13 cellular contexts compared by ENCODE assay signal in genomic region chr1:2214541-2215241, GRCh38. TPM values are rescaled to one million over a fixed set of nuclear protein-coding genes. Genes with fewer than 3 reads are reported as not detected.
DNase-seq lines count a peak whose midpoint lies in the region; ATAC-seq, FAIRE-seq and TF ChIP-seq lines count a peak whose summit lies in the region.
"Had no signal": no experiment of that assay in that cellular context is flagged by ENCODE, and none has a peak within 500 bp of the region (broad histone marks: within the 10 kb centered on the region; RNA-seq: fewer than 3 reads in every experiment).

No MANE protein-coding gene starts in this region.

- H3K36me3 ChIP-seq in rectal smooth muscle tissue (ENCODE audit: control insufficient read depth, insufficient read depth, low read length) = no peaks in the 10 kb centered on the region

- POLR2A ChIA-PET in A549 (lab: Yijun Ruan, JAX) = no interaction called here

- no peak for DNase-seq in A549 (ENCODE audit: low read depth in 1 of 2, low spot score in 1 of 2)
- peak; percentile 51 for DNase-seq in left kidney (ENCODE audit: low read depth, low spot score)
- DNase-seq in activated T-cell treated with anti-CD3 and anti-CD28 coated beads, Interleukin-2, amount 50 U/mL, for 1 hour = no peak
- DNase-seq in RCC 7860 (ENCODE audit: low spot score) = no peak
- no peak for DNase-seq in effector CD8-positive, alpha-beta T cell (lab: John Stamatoyannopoulos, UW)
- DNase-seq: ACHN, NCI-H1092 treated with DMSO at 0.1 percent for 48 hours, T-helper 9 cell had no signal

- no peak overlapping the region for H3K4me2 ChIP-seq in A549
- H3K4me2 ChIP-seq: GM23338 had no signal

- H3K27me3 ChIP-seq in rectal smooth muscle tissue (ENCODE audit: control insufficient read depth, insufficient read depth, low read length) = no peaks in the 10 kb centered on the region

- H3K4me3 ChIP-seq in A549 (no peak overlapping the region), rectal smooth muscle tissue (ENCODE audit: low read length) (peak overlapping the region; percentile 19)
- H3K4me3 ChIP-seq: GM23338 had no signal

- no peak for ATAC-seq in A549
- ATAC-seq in GM18907 (IDR thresholded peaks at IDR 0.05; ENCODE audit: unreplicated experiment) = no peak
- ATAC-seq: GM23338; natural killer cell treated with Interleukin-12 subunit alpha and Interleukin-12 subunit beta and Interleukin-15 and Interleukin-18, amount 100 ng/mL, for 72 hours had no signal

- peak overlapping the region; percentile 98 for H3K9ac ChIP-seq in rectal smooth muscle tissue (ENCODE audit: low read length)

- H3K27ac ChIP-seq in A549 = peak overlapping the region; percentile 99 to 100; a peak in 4 of 6 replicates
- H3K27ac ChIP-seq in cingulate gyrus (ENCODE audit: low read depth, low read length) = peak overlapping the region; percentile 96
- peak overlapping the region; percentile 97 for H3K27ac ChIP-seq in rectal smooth muscle tissue (ENCODE audit: low read depth, low read length)

- WGBS in A549 (ENCODE audit: missing lambda C conversion rate) = 86% methylated on average over 7 of the region's 21 CpGs

- no peak for TF ChIP-seq POLR2A in A549 (IDR thresholded peaks at IDR 0.05; ENCODE audit: low read length)

- TF ChIP-seq RAD21 in A549 (conservative IDR thresholded peaks at IDR 0.05 in 1 of 2, IDR thresholded peaks at IDR 0.05 in 1 of 2) = no peak

- H3K4me1 ChIP-seq in A549 (peaks cover 36% of the 10 kb centered on the region), rectal smooth muscle tissue (ENCODE audit: control insufficient read depth, insufficient read depth, low read length) (peaks cover 27% of the 10 kb centered on the region)

- no peak for TF ChIP-seq CTCF in A549 (IDR thresholded peaks at IDR 0.05)

- H3K9me3 ChIP-seq in A549 = no peaks in the 10 kb centered on the region

- no peak for TF ChIP-seq EP300 in A549 (IDR thresholded peaks at IDR 0.05)

- FAIRE-seq in A549 (lab: Jason Lieb, UNC) = no peak
- no peak for FAIRE-seq in RCC 7860 (lab: Jason Lieb, UNC)

- CTCF ChIA-PET in A549 (lab: Yijun Ruan, JAX) = interaction anchor here (0.5 kb wide), 1 partner anchor 20 kb away, joined by 3 read pairs; no protein-coding TSS in a partner anchor

TF ChIP-seq in A549, 52 proteins besides CTCF, POLR2A, EP300 and RAD21:
- TF ChIP-seq KDM5A (IDR thresholded peaks at IDR 0.05) (no peak), JUN (IDR thresholded peaks at IDR 0.05) (no peak), RCOR1 (IDR thresholded peaks at IDR 0.05; ENCODE audit: low read depth, low read length) (no peak), HOXB5 (CRISPR knock-in tag; IDR thresholded peaks at IDR 0.05) (no peak), PHF8 (IDR thresholded peaks at IDR 0.05; ENCODE audit: borderline replicate concordance, low read depth) (no peak), HOXB13 (CRISPR knock-in tag; IDR thresholded peaks at IDR 0.05; ENCODE audit: low read depth) (no peak), MAX (IDR thresholded peaks at IDR 0.05) (no peak), BCL3 (IDR thresholded peaks at IDR 0.05) (no peak)

RNA-seq across cellular contexts. Expression of gene SKI, which starts 13.4 kb away (rescaled TPM):
- polyA plus RNA-seq in A549 (2011; rRNA removed) = 2.8 and 4.3 TPM in 2 replicates
- 5.1 and 7.6 TPM in 2 replicates for polyA plus RNA-seq in A549 (2012; cell fraction: cytosol; rRNA removed)
- polyA plus RNA-seq in A549 (2012; cell fraction: nucleus; rRNA removed) = 13.8 and 16.6 TPM in 2 replicates
- polyA plus RNA-seq in A549 (2017; fragmentation: RNase III; extraction: RNeasy Plus Mini Kit Qiagen cat#74134 plus additional on column Dnase treatment) = 11.5 to 12.0 TPM (median 11.5 TPM) in 3 replicates
- 1.8 and 3.0 TPM in 2 replicates for polyA minus RNA-seq in A549 (2011; rRNA and poly(A)+ RNA removed)

RNA-seq across cellular contexts. Expression of gene FAAP20, which starts 20.1 kb away (rescaled TPM):
- 4.4 and 5.1 TPM in 2 replicates for polyA plus RNA-seq in A549 (2011; rRNA removed)
- 19.0 and 29.4 TPM in 2 replicates for polyA plus RNA-seq in A549 (2012; cell fraction: cytosol; rRNA removed)
- 27.4 and 29.2 TPM in 2 replicates for polyA plus RNA-seq in A549 (2012; cell fraction: nucleus; rRNA removed)
- polyA plus RNA-seq in A549 (2017; fragmentation: RNase III; extraction: RNeasy Plus Mini Kit Qiagen cat#74134 plus additional on column Dnase treatment) = 21.7 to 26.0 TPM (median 23.1 TPM) in 3 replicates
- polyA minus RNA-seq in A549 (2011; rRNA and poly(A)+ RNA removed) = 2.8 and 3.2 TPM in 2 replicates
